8 cellular contexts compared by ENCODE assay signal in genomic region chr12:14257734-14258467, GRCh38.
DNase-seq lines count a peak whose midpoint lies in the region; ATAC-seq and TF ChIP-seq lines count a peak whose summit lies in the region.

No MANE protein-coding gene starts in this region.

- H3K4me1 ChIP-seq in BE2C, result peaks cover 15% of the 10 kb centered on the region
- H3K4me1 ChIP-seq in OCI-LY1 (ENCODE audit: insufficient read depth, low read length, severe bottlenecking), result peaks cover 47% of the 10 kb centered on the region
- H3K4me1 ChIP-seq in mucosa of rectum (ENCODE audit: control insufficient read depth in 2 of 2, insufficient read depth in 2 of 2, low read length in 2 of 2), result peaks cover 33 to 35% of the 10 kb centered on the region in 2 donors

- H3K79me2 ChIP-seq in OCI-LY1 (ENCODE audit: insufficient read depth, low read length), result no peaks in the 10 kb centered on the region

- H3K27me3 ChIP-seq in BE2C (no peaks in the 10 kb centered on the region), OCI-LY1 (ENCODE audit: insufficient read depth, low read length) (no peaks in the 10 kb centered on the region), mucosa of rectum (ENCODE audit: control insufficient read depth in 2 of 2, insufficient read depth in 2 of 2, low read length in 2 of 2) (no peaks in the 10 kb centered on the region)

- peak overlapping the region; percentile 51 for H3K4me2 ChIP-seq in OCI-LY1 (ENCODE audit: low read length)

- H3K27ac ChIP-seq in OCI-LY1 (ENCODE audit: low read depth, low read length, poor library complexity, severe bottlenecking) (peak overlapping the region; percentile 95), epithelial cell of prostate (peak overlapping the region; percentile 93), mucosa of rectum (ENCODE audit: low read depth in 2 of 2, low read length in 2 of 2) (peak overlapping the region; percentile 81 to 84)

- DNase-seq in BE2C (peak; percentile 91), HT-29 (ENCODE audit: low spot score) (peak; percentile 76), activated T-cell treated with anti-CD3 and anti-CD28 coated beads for 24 hours (ENCODE audit: low read depth) (peak; percentile 78), epithelial cell of prostate (ENCODE audit: low read depth, low spot score) (peak; percentile 92)
- DNase-seq in stimulated activated CD8-positive, alpha-beta memory T cell treated with anti-CD3 and anti-CD28 coated beads, Interleukin-4, amount 100 ng/mL, for 24 hours (ENCODE audit: low read depth), result peak; percentile 77

- H2AFZ ChIP-seq in OCI-LY1 (ENCODE audit: low read length), result no peak overlapping the region; the same call in 1 of the 2 replicates

- H3K9me3 ChIP-seq in BE2C (no peaks in the 10 kb centered on the region), OCI-LY1 (ENCODE audit: low read length) (peaks cover 12% of the 10 kb centered on the region; the same call in 1 of the 2 replicates), mucosa of rectum (ENCODE audit: control insufficient read depth in 2 of 2, low read length in 2 of 2) (peaks cover 0 to 2% of the 10 kb centered on the region in 2 donors)

- H3K36me3 ChIP-seq in BE2C, result no peaks in the 10 kb centered on the region
- no peaks in the 10 kb centered on the region; the same call in 1 of the 2 replicates for H3K36me3 ChIP-seq in OCI-LY1 (ENCODE audit: insufficient read depth, low read length)
- H3K36me3 ChIP-seq in mucosa of rectum (ENCODE audit: control insufficient read depth in 2 of 2, insufficient read depth in 2 of 2, low read length in 2 of 2), result no peaks in the 10 kb centered on the region

- TF ChIP-seq CTCF in BE2C (IDR thresholded peaks at IDR 0.05; ENCODE audit: low read depth, low read length) (peak; percentile 4; the same call in 1 of the 2 replicates), OCI-LY1 (IDR thresholded peaks at IDR 0.05; ENCODE audit: low read length) (no peak)

- H3K9me2 ChIP-seq in OCI-LY1 (ENCODE audit: low read depth, low read length), result no peaks in the 10 kb centered on the region

- H4K20me1 ChIP-seq in OCI-LY1 (ENCODE audit: insufficient read depth, low read length), result no peaks in the 10 kb centered on the region

- H3K9ac ChIP-seq in OCI-LY1 (ENCODE audit: low read length) (peak overlapping the region; percentile 63), mucosa of rectum (ENCODE audit: low read depth in 1 of 2, low read length in 2 of 2) (peak overlapping the region; percentile 34 to 47)

- no peaks in the 10 kb centered on the region for H3F3A ChIP-seq in OCI-LY1 (ENCODE audit: insufficient read depth, low read length)

- H3K4me3 ChIP-seq in BE2C (ENCODE audit: low read depth, low read length) (no peak overlapping the region), OCI-LY1 (ENCODE audit: low read depth, low read length, poor library complexity, severe bottlenecking) (peak overlapping the region; percentile 33), mucosa of rectum (ENCODE audit: low read length in 2 of 2) (peak overlapping the region; percentile 10 to 37)

- ATAC-seq in GM19351 (IDR thresholded peaks at IDR 0.05; ENCODE audit: unreplicated experiment), result peak; percentile 54
